Comparison of ENCODE assay signal across 8 cellular contexts in the genomic region with DNA sequence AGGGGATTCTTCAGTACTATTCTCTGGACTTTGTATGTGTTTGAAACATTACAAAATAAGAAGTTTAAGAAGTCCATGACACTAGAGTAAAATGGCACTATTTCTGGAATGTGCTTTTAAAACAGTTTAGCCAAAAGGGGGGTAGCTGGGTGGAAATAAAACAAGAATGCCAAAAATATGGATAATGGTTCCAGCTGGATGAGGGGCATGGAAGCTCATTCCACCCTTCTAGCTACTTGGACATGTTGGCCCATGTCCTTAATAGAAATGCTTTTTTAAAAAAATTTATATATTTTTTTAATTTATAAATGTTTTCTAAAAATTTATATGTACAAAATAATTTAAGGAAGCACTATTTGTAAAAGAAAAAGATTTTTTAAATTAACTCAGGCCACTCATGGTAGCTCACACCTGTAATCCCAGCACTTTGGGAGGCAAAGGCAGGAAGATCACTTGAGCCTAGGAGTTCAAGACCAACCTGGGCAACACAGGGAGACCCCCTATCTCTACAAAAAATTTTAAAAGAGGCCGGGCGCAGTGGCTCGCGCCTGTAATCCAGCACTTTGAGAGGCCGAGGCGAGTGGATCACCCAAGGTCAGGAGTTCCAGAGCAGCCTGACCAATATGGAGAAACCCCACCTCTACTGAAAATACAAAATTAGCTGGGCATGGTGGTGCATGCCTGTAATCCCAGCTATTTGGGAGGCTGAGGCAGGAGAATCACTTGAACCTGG. TPM values are rescaled to one million over a fixed set of nuclear protein-coding genes. Genes with fewer than 3 reads are reported as not detected.
A peak's percentile ranks its signal among the peaks of the same experiment; 100 is the strongest.
DNase-seq lines count a peak whose midpoint lies in the region; ATAC-seq and TF ChIP-seq lines count a peak whose summit lies in the region.

No MANE protein-coding gene starts in this region.

- H3K27me3 Mint-ChIP-seq in WTC11 (ENCODE audit: low read depth) = no peaks in the 10 kb centered on the region

- TF ChIP-seq CTCF in GM12865 (IDR thresholded peaks at IDR 0.05; ENCODE audit: insufficient read depth, low read depth, low read length, missing control alignments) (no peak), WTC11 (IDR thresholded peaks at IDR 0.05) (no peak), right atrium auricular region (IDR thresholded peaks at IDR 0.05) (no peak)

- POLR2A ChIA-PET in WTC11 (lab: Charles Lee) = no interaction called here

- no peaks in the 10 kb centered on the region for H3K9me3 ChIP-seq in right atrium auricular region

- H3K4me3 ChIP-seq in GM12865 (ENCODE audit: low read depth, low read length) (peak overlapping the region; percentile 66), right atrium auricular region (no peak overlapping the region)

- no peaks in the 10 kb centered on the region for H3K9me3 Mint-ChIP-seq in WTC11
- no peaks in the 10 kb centered on the region for H3K9me3 Mint-ChIP-seq in stimulated activated effector memory CD8-positive, alpha-beta T cell treated with anti-CD3 and anti-CD28 coated beads, Interleukin-12 subunit alpha, Interleukin-12 subunit beta, amount 100 ng/mL, for 72 hours

- no peaks in the 10 kb centered on the region for H3K27me3 ChIP-seq in right atrium auricular region

- ATAC-seq in WTC11 (no peak), HG02610 (IDR thresholded peaks at IDR 0.05; ENCODE audit: unreplicated experiment) (no peak)
- ATAC-seq in stimulated activated effector memory CD8-positive, alpha-beta T cell treated with anti-CD3 and anti-CD28 coated beads, Interleukin-12 subunit alpha, Interleukin-12 subunit beta, amount 100 ng/mL, for 72 hours = no peak

- CTCF ChIA-PET in WTC11 (lab: Charles Lee) = interaction anchor here (5.0 kb wide), 1 partner anchor 13 kb away, joined by 27 read pairs; a partner anchor contains a TSS

- H3K4me3 Mint-ChIP-seq in WTC11 = no peak overlapping the region
- peak overlapping the region; percentile 74 for H3K4me3 Mint-ChIP-seq in stimulated activated effector memory CD8-positive, alpha-beta T cell treated with anti-CD3 and anti-CD28 coated beads, Interleukin-12 subunit alpha, Interleukin-12 subunit beta, amount 100 ng/mL, for 72 hours

- H3K4me1 ChIP-seq in right atrium auricular region = peaks cover 5 to 42% of the 10 kb centered on the region in 2 donors

- H3K27ac Mint-ChIP-seq in WTC11 = peak overlapping the region; percentile 96
- peak overlapping the region; percentile 98 for H3K27ac Mint-ChIP-seq in stimulated activated effector memory CD8-positive, alpha-beta T cell treated with anti-CD3 and anti-CD28 coated beads, Interleukin-12 subunit alpha, Interleukin-12 subunit beta, amount 100 ng/mL, for 72 hours

- H3K36me3 Mint-ChIP-seq in WTC11 = no peaks in the 10 kb centered on the region
- H3K36me3 Mint-ChIP-seq in stimulated activated effector memory CD8-positive, alpha-beta T cell treated with anti-CD3 and anti-CD28 coated beads, Interleukin-12 subunit alpha, Interleukin-12 subunit beta, amount 100 ng/mL, for 72 hours = peaks cover 65% of the 10 kb centered on the region

- peaks cover 5% of the 10 kb centered on the region for H3K36me3 ChIP-seq in right atrium auricular region

- peak overlapping the region; percentile 83 to 85 for H3K27ac ChIP-seq in right atrium auricular region

- H3K4me1 Mint-ChIP-seq in WTC11 = peaks cover 21% of the 10 kb centered on the region
- peaks cover 57% of the 10 kb centered on the region for H3K4me1 Mint-ChIP-seq in stimulated activated effector memory CD8-positive, alpha-beta T cell treated with anti-CD3 and anti-CD28 coated beads, Interleukin-12 subunit alpha, Interleukin-12 subunit beta, amount 100 ng/mL, for 72 hours

- DNase-seq in GM12865 (ENCODE audit: low read depth) = no peak
- no peak for DNase-seq in WTC11 (ENCODE audit: low spot score)
- no peak for DNase-seq in right atrium auricular region (ENCODE audit: low spot score)
- DNase-seq in stimulated activated effector memory CD8-positive, alpha-beta T cell treated with anti-CD3 and anti-CD28 coated beads, Interleukin-12 subunit alpha, Interleukin-12 subunit beta, amount 100 ng/mL, for 72 hours (ENCODE audit: low spot score in 2 of 2) = no peak
- DNase-seq in NCI-H128 (lab: John Stamatoyannopoulos, UW; ENCODE audit: unreplicated experiment) = no peak
- no peak for DNase-seq in NCI-H526 treated with DMSO at 0.1 percent for 48 hours (lab: John Stamatoyannopoulos, UW)
- DNase-seq in NCI-H226 = no peak

TF ChIP-seq in WTC11, 78 proteins besides CTCF, POLR2A, EP300 and RAD21:
- TF ChIP-seq IRF2 (CRISPR knock-in tag; IDR thresholded peaks at IDR 0.05; ENCODE audit: borderline replicate concordance, low read depth) (no peak), MXD4 (CRISPR knock-in tag; IDR thresholded peaks at IDR 0.05; ENCODE audit: borderline replicate concordance) (no peak), ZNF396 (CRISPR knock-in tag; IDR thresholded peaks at IDR 0.05; ENCODE audit: borderline replicate concordance) (no peak), SMAD3 (CRISPR knock-in tag; IDR thresholded peaks at IDR 0.05; ENCODE audit: borderline replicate concordance) (no peak), NFYB (CRISPR knock-in tag; conservative IDR thresholded peaks at IDR 0.05; ENCODE audit: low read depth) (no peak), NFE2L1 (CRISPR knock-in tag; IDR thresholded peaks at IDR 0.05) (no peak), RORB (CRISPR knock-in tag; IDR thresholded peaks at IDR 0.05) (no peak), SOX15 (CRISPR knock-in tag; IDR thresholded peaks at IDR 0.05) (no peak), ZNF219 (CRISPR knock-in tag; IDR thresholded peaks at IDR 0.05; ENCODE audit: borderline replicate concordance) (no peak), TP53 (CRISPR knock-in tag; IDR thresholded peaks at IDR 0.05) (no peak)
- TF ChIP-seq, protein P1, sequence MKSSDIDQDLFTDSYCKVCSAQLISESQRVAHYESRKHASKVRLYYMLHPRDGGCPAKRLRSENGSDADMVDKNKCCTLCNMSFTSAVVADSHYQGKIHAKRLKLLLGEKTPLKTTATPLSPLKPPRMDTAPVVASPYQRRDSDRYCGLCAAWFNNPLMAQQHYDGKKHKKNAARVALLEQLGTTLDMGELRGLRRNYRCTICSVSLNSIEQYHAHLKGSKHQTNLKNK (CRISPR knock-in tag; IDR thresholded peaks at IDR 0.05) = no peak
- TF ChIP-seq, protein P2, sequence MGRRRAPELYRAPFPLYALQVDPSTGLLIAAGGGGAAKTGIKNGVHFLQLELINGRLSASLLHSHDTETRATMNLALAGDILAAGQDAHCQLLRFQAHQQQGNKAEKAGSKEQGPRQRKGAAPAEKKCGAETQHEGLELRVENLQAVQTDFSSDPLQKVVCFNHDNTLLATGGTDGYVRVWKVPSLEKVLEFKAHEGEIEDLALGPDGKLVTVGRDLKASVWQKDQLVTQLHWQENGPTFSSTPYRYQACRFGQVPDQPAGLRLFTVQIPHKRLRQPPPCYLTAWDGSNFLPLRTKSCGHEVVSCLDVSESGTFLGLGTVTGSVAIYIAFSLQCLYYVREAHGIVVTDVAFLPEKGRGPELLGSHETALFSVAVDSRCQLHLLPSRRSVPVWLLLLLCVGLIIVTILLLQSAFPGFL (CRISPR knock-in tag; IDR thresholded peaks at IDR 0.05; ENCODE audit: borderline replicate concordance) = no peak

RNA-seq across cellular contexts. Expression of a gene that starts 12.8 kb away (rescaled TPM):
- 39.9 to 45.9 TPM (median 43.0 TPM) in 3 replicates for total RNA-seq in WTC11 (2021)
- 10 to 100 TPM; 29.0 to 32.1 TPM for total RNA-seq in right atrium auricular region

RNA-seq across cellular contexts. Expression of a gene that starts 41.6 kb away (rescaled TPM):
- 11.1 to 11.5 TPM (median 11.4 TPM) in 3 replicates for total RNA-seq in WTC11 (2021)
- total RNA-seq in right atrium auricular region = 10 to 100 TPM; 29.5 to 38.1 TPM
